In the genomic region with DNA sequence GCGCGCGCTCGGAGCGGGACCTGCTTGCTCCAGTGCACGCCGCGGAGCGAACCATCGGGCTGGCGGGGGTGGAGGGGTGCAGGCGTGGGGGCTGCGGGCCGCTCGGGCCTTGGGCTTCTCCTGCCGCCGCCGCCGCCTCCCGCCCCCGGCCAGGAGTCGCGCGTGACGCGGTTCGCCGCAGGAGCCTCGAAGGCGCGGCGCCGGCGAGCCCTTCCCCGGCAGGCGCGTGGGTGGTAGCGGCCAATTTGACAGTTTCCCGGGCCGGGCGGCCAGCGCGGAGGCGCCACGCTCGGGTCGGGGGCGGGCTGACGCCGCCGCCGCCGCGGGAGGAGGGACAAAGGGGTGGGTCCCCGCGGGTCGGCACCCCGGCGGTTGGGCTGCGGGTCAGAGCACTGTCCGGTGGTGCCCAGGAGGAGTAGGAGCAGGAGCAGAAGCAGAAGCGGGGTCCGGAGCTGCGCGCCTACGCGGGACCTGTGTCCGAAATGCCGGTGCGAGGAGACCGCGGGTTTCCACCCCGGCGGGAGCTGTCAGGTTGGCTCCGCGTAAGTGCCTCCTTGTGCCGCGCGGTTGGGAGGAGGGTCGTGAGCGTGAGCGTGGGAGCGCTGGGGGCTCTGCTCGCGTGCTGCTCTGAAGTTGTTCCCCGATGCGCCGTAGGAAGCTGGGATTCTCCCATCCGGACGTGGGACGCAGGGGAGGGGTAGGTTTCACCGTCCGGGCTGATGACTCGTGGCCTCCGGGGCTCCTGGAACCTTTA, we compare ENCODE assay signal across 1 cellular context.
TF ChIP-seq lines count a peak whose summit lies in the region.

TJP2 (plus strand) TSS at position 387 of the 754 bp plus-strand sequence; CDS start at position 483, 96 bp downstream.

TF ChIP-seq in HepG2, 621 proteins besides CTCF, POLR2A, EP300 and RAD21 (continued from another document and continues in another):
- TF ChIP-seq, protein P1, sequence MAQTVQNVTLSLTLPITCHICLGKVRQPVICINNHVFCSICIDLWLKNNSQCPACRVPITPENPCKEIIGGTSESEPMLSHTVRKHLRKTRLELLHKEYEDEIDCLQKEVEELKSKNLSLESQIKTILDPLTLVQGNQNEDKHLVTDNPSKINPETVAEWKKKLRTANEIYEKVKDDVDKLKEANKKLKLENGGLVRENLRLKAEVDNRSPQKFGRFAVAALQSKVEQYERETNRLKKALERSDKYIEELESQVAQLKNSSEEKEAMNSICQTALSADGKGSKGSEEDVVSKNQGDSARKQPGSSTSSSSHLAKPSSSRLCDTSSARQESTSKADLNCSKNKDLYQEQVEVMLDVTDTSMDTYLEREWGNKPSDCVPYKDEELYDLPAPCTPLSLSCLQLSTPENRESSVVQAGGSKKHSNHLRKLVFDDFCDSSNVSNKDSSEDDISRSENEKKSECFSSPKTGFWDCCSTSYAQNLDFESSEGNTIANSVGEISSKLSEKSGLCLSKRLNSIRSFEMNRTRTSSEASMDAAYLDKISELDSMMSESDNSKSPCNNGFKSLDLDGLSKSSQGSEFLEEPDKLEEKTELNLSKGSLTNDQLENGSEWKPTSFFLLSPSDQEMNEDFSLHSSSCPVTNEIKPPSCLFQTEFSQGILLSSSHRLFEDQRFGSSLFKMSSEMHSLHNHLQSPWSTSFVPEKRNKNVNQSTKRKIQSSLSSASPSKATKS (CRISPR knock-in tag; IDR thresholded peaks at IDR 0.05), result no peak
- TF ChIP-seq EED (CRISPR knock-in tag; IDR thresholded peaks at IDR 0.05) (peak; percentile 74; the same call in 1 of the 2 replicates), NCOA1 (CRISPR knock-in tag; IDR thresholded peaks at IDR 0.05) (no peak), TGIF2 (CRISPR knock-in tag; IDR thresholded peaks at IDR 0.05) (no peak), GRHL1 (CRISPR knock-in tag; conservative IDR thresholded peaks at IDR 0.05) (no peak), ZNF235 (CRISPR knock-in tag; IDR thresholded peaks at IDR 0.05; ENCODE audit: borderline replicate concordance) (no peak), ELF1 (CRISPR knock-in tag; IDR thresholded peaks at IDR 0.05) (no peak), ATF7 (IDR thresholded peaks at IDR 0.05) (no peak), ATF7 (CRISPR knock-in tag; IDR thresholded peaks at IDR 0.05) (no peak), FLYWCH1 (CRISPR knock-in tag; IDR thresholded peaks at IDR 0.05) (no peak), SP5 (CRISPR knock-in tag; IDR thresholded peaks at IDR 0.05; ENCODE audit: borderline replicate concordance, low read depth) (peak; percentile 13; the same call in 1 of the 2 replicates), ZBTB43 (CRISPR knock-in tag; conservative IDR thresholded peaks at IDR 0.05) (no peak), FOSL2 (CRISPR knock-in tag; IDR thresholded peaks at IDR 0.05) (0 out of 2 replicates have a peak, but pooled peaks have one; percentile 24), TBL1XR1 (IDR thresholded peaks at IDR 0.05; ENCODE audit: borderline replicate concordance, low read length, partially characterized antibody) (no peak), ZNF121 (CRISPR knock-in tag; IDR thresholded peaks at IDR 0.05) (0 out of 2 replicates have a peak, but pooled peaks have one; percentile 6), THAP11 (CRISPR knock-in tag; IDR thresholded peaks at IDR 0.05) (no peak), AHDC1 (CRISPR knock-in tag; IDR thresholded peaks at IDR 0.05; ENCODE audit: borderline replicate concordance) (no peak), ZNF639 (CRISPR knock-in tag; conservative IDR thresholded peaks at IDR 0.05) (no peak), ZEB1 (IDR thresholded peaks at IDR 0.05; ENCODE audit: insufficient replicate concordance, low read depth) (no peak), ZNF883 (CRISPR knock-in tag; IDR thresholded peaks at IDR 0.05; ENCODE audit: not compliant biosample characterization) (no peak), FOXO1 (CRISPR knock-in tag; IDR thresholded peaks at IDR 0.05) (peak; percentile 51; the same call in 1 of the 2 replicates), KDM5B (CRISPR knock-in tag; IDR thresholded peaks at IDR 0.05; ENCODE audit: borderline replicate concordance) (no peak; the same call in 1 of the 2 replicates), ZFAT (CRISPR knock-in tag; conservative IDR thresholded peaks at IDR 0.05) (no peak), PHB2 (IDR thresholded peaks at IDR 0.05; ENCODE audit: partially characterized antibody) (no peak), GFI1 (CRISPR knock-in tag; IDR thresholded peaks at IDR 0.05; ENCODE audit: borderline replicate concordance) (no peak), IRX3 (CRISPR knock-in tag; IDR thresholded peaks at IDR 0.05; ENCODE audit: borderline replicate concordance, low read depth) (peak; percentile 76; the same call in 1 of the 2 replicates), RARG (CRISPR knock-in tag; IDR thresholded peaks at IDR 0.05; ENCODE audit: low read depth) (no peak), ZNF841 (CRISPR knock-in tag; IDR thresholded peaks at IDR 0.05; ENCODE audit: borderline replicate concordance) (peak; percentile 23; the same call in 1 of the 2 replicates), PHF8 (CRISPR knock-in tag; IDR thresholded peaks at IDR 0.05) (peak; percentile 53), ZNF556 (CRISPR knock-in tag; IDR thresholded peaks at IDR 0.05; ENCODE audit: borderline replicate concordance) (no peak), ZNF772 (CRISPR knock-in tag; IDR thresholded peaks at IDR 0.05) (peak; percentile 71; the same call in 1 of the 2 replicates), ZNF160 (CRISPR knock-in tag; IDR thresholded peaks at IDR 0.05) (no peak), PHF20 (CRISPR knock-in tag; IDR thresholded peaks at IDR 0.05) (no peak)
- TF ChIP-seq, protein P2, sequence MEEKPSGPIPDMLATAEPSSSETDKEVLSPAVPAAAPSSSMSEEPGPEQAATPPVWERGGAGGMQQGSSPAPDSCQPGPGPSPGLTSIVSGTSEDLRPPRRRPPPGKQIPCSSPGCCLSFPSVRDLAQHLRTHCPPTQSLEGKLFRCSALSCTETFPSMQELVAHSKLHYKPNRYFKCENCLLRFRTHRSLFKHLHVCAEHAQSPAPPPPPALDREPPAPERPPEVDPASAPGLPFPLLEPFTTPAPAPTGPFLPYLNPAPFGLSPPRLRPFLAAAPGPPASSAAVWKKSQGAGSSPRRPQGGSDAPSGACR (CRISPR knock-in tag; IDR thresholded peaks at IDR 0.05), result no peak
- TF ChIP-seq, protein P3, sequence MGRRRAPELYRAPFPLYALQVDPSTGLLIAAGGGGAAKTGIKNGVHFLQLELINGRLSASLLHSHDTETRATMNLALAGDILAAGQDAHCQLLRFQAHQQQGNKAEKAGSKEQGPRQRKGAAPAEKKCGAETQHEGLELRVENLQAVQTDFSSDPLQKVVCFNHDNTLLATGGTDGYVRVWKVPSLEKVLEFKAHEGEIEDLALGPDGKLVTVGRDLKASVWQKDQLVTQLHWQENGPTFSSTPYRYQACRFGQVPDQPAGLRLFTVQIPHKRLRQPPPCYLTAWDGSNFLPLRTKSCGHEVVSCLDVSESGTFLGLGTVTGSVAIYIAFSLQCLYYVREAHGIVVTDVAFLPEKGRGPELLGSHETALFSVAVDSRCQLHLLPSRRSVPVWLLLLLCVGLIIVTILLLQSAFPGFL (CRISPR knock-in tag; IDR thresholded peaks at IDR 0.05), result no peak
- TF ChIP-seq, protein P4, sequence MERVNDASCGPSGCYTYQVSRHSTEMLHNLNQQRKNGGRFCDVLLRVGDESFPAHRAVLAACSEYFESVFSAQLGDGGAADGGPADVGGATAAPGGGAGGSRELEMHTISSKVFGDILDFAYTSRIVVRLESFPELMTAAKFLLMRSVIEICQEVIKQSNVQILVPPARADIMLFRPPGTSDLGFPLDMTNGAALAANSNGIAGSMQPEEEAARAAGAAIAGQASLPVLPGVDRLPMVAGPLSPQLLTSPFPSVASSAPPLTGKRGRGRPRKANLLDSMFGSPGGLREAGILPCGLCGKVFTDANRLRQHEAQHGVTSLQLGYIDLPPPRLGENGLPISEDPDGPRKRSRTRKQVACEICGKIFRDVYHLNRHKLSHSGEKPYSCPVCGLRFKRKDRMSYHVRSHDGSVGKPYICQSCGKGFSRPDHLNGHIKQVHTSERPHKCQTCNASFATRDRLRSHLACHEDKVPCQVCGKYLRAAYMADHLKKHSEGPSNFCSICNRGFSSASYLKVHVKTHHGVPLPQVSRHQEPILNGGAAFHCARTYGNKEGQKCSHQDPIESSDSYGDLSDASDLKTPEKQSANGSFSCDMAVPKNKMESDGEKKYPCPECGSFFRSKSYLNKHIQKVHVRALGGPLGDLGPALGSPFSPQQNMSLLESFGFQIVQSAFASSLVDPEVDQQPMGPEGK (CRISPR knock-in tag; IDR thresholded peaks at IDR 0.05), result peak; percentile 21; the same call in 1 of the 2 replicates
- TF ChIP-seq, protein P5, sequence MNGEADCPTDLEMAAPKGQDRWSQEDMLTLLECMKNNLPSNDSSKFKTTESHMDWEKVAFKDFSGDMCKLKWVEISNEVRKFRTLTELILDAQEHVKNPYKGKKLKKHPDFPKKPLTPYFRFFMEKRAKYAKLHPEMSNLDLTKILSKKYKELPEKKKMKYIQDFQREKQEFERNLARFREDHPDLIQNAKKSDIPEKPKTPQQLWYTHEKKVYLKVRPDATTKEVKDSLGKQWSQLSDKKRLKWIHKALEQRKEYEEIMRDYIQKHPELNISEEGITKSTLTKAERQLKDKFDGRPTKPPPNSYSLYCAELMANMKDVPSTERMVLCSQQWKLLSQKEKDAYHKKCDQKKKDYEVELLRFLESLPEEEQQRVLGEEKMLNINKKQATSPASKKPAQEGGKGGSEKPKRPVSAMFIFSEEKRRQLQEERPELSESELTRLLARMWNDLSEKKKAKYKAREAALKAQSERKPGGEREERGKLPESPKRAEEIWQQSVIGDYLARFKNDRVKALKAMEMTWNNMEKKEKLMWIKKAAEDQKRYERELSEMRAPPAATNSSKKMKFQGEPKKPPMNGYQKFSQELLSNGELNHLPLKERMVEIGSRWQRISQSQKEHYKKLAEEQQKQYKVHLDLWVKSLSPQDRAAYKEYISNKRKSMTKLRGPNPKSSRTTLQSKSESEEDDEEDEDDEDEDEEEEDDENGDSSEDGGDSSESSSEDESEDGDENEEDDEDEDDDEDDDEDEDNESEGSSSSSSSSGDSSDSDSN (CRISPR knock-in tag; IDR thresholded peaks at IDR 0.05), result peak; percentile 72
